ENCODE assay signal across 8 cellular contexts in the genomic region with DNA sequence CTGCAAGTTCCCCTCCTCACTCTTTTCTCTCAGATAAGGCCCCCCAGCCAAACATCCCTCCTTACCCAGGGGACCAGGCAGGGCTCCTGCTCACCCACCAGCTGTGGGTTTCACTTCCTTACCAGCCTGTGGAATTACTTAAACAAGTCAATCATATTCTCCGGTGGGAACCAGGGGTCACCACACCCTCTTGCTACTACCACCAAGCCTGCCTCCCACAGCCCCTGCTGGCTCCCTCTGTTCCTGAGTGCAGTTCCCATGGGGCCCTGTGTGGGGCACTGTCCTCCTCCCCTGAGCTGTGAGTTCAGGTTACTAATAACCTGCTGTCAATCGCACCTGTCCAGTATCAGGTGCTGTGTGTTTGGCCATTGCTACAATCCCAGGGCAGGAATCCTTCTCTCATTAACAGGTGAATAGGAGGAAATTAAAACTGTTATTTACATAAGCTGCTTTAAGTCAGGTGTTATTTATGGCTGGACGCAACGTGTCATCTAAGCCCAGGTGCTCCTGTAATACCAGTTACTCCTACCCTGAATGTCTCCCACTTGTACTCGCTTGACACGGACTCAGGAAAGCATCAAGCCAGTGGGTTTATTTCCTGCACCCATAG. TPM values are rescaled to one million over a fixed set of nuclear protein-coding genes. Genes with fewer than 3 reads are reported as not detected.
A peak's percentile ranks its signal among the peaks of the same experiment; 100 is the strongest.
DNase-seq lines count a peak whose midpoint lies in the region; ATAC-seq and TF ChIP-seq lines count a peak whose summit lies in the region.

No MANE protein-coding gene starts in this region.

- no peaks in the 10 kb centered on the region for H3K27me3 ChIP-seq in CD4-positive, alpha-beta T cell (ENCODE audit: control insufficient read depth, insufficient read depth, low read length)

- POLR2A ChIA-PET in CD4-positive, alpha-beta T cell (lab: Charles Lee), result interaction anchor here (1.1 kb wide), 1 partner anchor 417 kb away, joined by 3 read pairs; no protein-coding TSS in a partner anchor
- POLR2A ChIA-PET in activated CD8-positive, alpha-beta T cell treated with anti-CD3 and anti-CD28 coated beads, Interleukin-2, amount 10 ng/mL, durations not matched to agents 7 days and 5 days (lab: Charles Lee), result interaction anchor here (0.6 kb wide), 1 partner anchor 578 kb away, joined by 3 read pairs; no protein-coding TSS in a partner anchor

- H3K27ac ChIP-seq in CD4-positive, alpha-beta T cell (ENCODE audit: low read depth, low read length), result no peak overlapping the region

- ATAC-seq in CD4-positive, alpha-beta T cell (ENCODE audit: poor library complexity), result peak; percentile 84
- peak; percentile 81 for ATAC-seq in GM19023 (IDR thresholded peaks at IDR 0.05; ENCODE audit: unreplicated experiment)
- ATAC-seq in HG03108 (IDR thresholded peaks at IDR 0.05; ENCODE audit: unreplicated experiment), result peak; percentile 82
- peak; percentile 62 for ATAC-seq in activated CD8-positive, alpha-beta T cell treated with anti-CD3 and anti-CD28 coated beads, Interleukin-2, amount 10 ng/mL, durations not matched to agents 7 days and 5 days

- no peaks in the 10 kb centered on the region for H3K9me3 Mint-ChIP-seq in CD4-positive, alpha-beta T cell
- no peaks in the 10 kb centered on the region for H3K9me3 Mint-ChIP-seq in activated CD8-positive, alpha-beta T cell treated with anti-CD3 and anti-CD28 coated beads, Interleukin-2, amount 10 ng/mL, durations not matched to agents 7 days and 5 days (ENCODE audit: insufficient read depth)

- H3K9me3 ChIP-seq in CD4-positive, alpha-beta T cell (ENCODE audit: control insufficient read depth, low read length), result no peaks in the 10 kb centered on the region

- intact Hi-C loops in CD4-positive, alpha-beta T cell (cut with DNase I, micrococcal nuclease), result no loop called here

- H3K27ac Mint-ChIP-seq in CD4-positive, alpha-beta T cell, result no peak overlapping the region
- H3K27ac Mint-ChIP-seq in activated CD8-positive, alpha-beta T cell treated with anti-CD3 and anti-CD28 coated beads, Interleukin-2, amount 10 ng/mL, durations not matched to agents 7 days and 5 days, result no peak overlapping the region

- peak; percentile 60 for TF ChIP-seq CTCF in CD4-positive, alpha-beta T cell (IDR thresholded peaks at IDR 0.05)

- no peaks in the 10 kb centered on the region for H3K27me3 Mint-ChIP-seq in CD4-positive, alpha-beta T cell
- peaks cover 15% of the 10 kb centered on the region for H3K27me3 Mint-ChIP-seq in activated CD8-positive, alpha-beta T cell treated with anti-CD3 and anti-CD28 coated beads, Interleukin-2, amount 10 ng/mL, durations not matched to agents 7 days and 5 days (ENCODE audit: low read depth)

- H3K4me1 Mint-ChIP-seq in CD4-positive, alpha-beta T cell (ENCODE audit: low read depth), result peaks cover 24% of the 10 kb centered on the region
- H3K4me1 Mint-ChIP-seq in activated CD8-positive, alpha-beta T cell treated with anti-CD3 and anti-CD28 coated beads, Interleukin-2, amount 10 ng/mL, durations not matched to agents 7 days and 5 days (ENCODE audit: low read depth), result peaks cover 28% of the 10 kb centered on the region

- peak in 8 of 10 experiments; percentile 28 to 55 (median 40) for DNase-seq in CD4-positive, alpha-beta T cell
- DNase-seq in NCI-H2196 (lab: John Stamatoyannopoulos, UW; ENCODE audit: unreplicated experiment), result peak; percentile 86
- peak; percentile 70 for DNase-seq in activated CD8-positive, alpha-beta T cell treated with anti-CD3 and anti-CD28 coated beads, Interleukin-2, amount 10 ng/mL, durations not matched to agents 7 days and 5 days
- peak; percentile 58 for DNase-seq in glomerular visceral epithelial cell (ENCODE audit: extremely low spot score)
- DNase-seq in stimulated activated CD4-positive, alpha-beta T cell treated with anti-CD3 and anti-CD28 coated beads, Interleukin-12 subunit alpha, Interleukin-12 subunit beta, amount 100 ng/mL, for 48 hours (ENCODE audit: low read depth in 2 of 3, low spot score in 1 of 3), result peak in 2 of 3 donors; percentile 23 to 52
- DNase-seq in NCI-H2227 treated with DMSO at 0.1 percent for 48 hours (lab: John Stamatoyannopoulos, UW), result no peak

- no peaks in the 10 kb centered on the region for H3K36me3 Mint-ChIP-seq in CD4-positive, alpha-beta T cell (ENCODE audit: low read depth)
- peaks cover 12% of the 10 kb centered on the region for H3K36me3 Mint-ChIP-seq in activated CD8-positive, alpha-beta T cell treated with anti-CD3 and anti-CD28 coated beads, Interleukin-2, amount 10 ng/mL, durations not matched to agents 7 days and 5 days (ENCODE audit: low read depth)

- CTCF ChIA-PET in CD4-positive, alpha-beta T cell (lab: Charles Lee), result interaction anchor here (1.0 to 2.0 kb wide), 5 partner anchors 16 to 505 kb away, joined by 3 to 6 read pairs (median 3); no protein-coding TSS in a partner anchor
- CTCF ChIA-PET in activated CD8-positive, alpha-beta T cell treated with anti-CD3 and anti-CD28 coated beads, Interleukin-2, amount 10 ng/mL, durations not matched to agents 7 days and 5 days (lab: Charles Lee), result interaction anchor here (0.5 to 6.3 kb wide), 22 partner anchors 9 to 507 kb away, joined by 3 to 37 read pairs (median 4); partner anchors contain the start of gene SRP9

- no peak overlapping the region for H3K4me3 Mint-ChIP-seq in CD4-positive, alpha-beta T cell
- no peak overlapping the region for H3K4me3 Mint-ChIP-seq in activated CD8-positive, alpha-beta T cell treated with anti-CD3 and anti-CD28 coated beads, Interleukin-2, amount 10 ng/mL, durations not matched to agents 7 days and 5 days

RNA-seq across cellular contexts. Expression of gene LBR, which starts 53.1 kb away (rescaled TPM):
- total RNA-seq in CD4-positive, alpha-beta T cell, result 100 to 1,000 TPM; 118 to 129 TPM
- total RNA-seq in activated CD8-positive, alpha-beta T cell treated with anti-CD3 and anti-CD28 coated beads, Interleukin-2, amount 10 ng/mL, durations not matched to agents 7 days and 5 days, result 100 to 1,000 TPM; 226 to 234 TPM
